Comparison of ENCODE assay signal across 18 cellular contexts in genomic region chr6:1182722-1183521, GRCh38.
"Had no signal": no experiment of that assay in that cellular context is flagged by ENCODE, and none has a peak within 500 bp of the region (broad histone marks: within the 10 kb centered on the region; RNA-seq: fewer than 3 reads in every experiment).

No MANE protein-coding gene starts in this region.

- DNase-seq: activated CD4-positive, alpha-beta T cell treated with anti-CD3 and anti-CD28 coated beads for 4 hours; activated CD8-positive, alpha-beta T cell treated with anti-CD3 and anti-CD28 coated beads for 36 hours; activated gamma-delta T cell; activated T-cell treated with anti-CD3 and anti-CD28 coated beads, Interleukin-2, amount 50 U/mL, for 4 hours; amniotic stem cell; central memory CD4-positive, alpha-beta T cell; colonic mucosa; gastrocnemius medialis; heart right ventricle; natural killer cell; stimulated activated naive CD8-positive, alpha-beta T cell treated with anti-CD3 and anti-CD28 coated beads, Interleukin-15, Interleukin-2, amounts not matched to agents 100 U/mL and 50 U/mL, for 24 hours; testis had no signal

- H3K36me3 Mint-ChIP-seq: activated naive CD8-positive, alpha-beta T cell; natural killer cell; WTC11 had no signal

- H3K36me3 ChIP-seq: colonic mucosa, gastrocnemius medialis, heart right ventricle, right atrium auricular region had no signal

- H3K4me1 ChIP-seq: colonic mucosa, gastrocnemius medialis, heart right ventricle, right atrium auricular region, testis had no signal

- ATAC-seq: activated CD8-positive, alpha-beta T cell treated with anti-CD3 and anti-CD28 coated beads for 36 hours; activated T-cell treated with anti-CD3 and anti-CD28 coated beads, Interleukin-2, amount 50 U/mL, for 4 hours; gastrocnemius medialis; heart right ventricle; natural killer cell; stimulated activated naive CD8-positive, alpha-beta T cell treated with anti-CD3 and anti-CD28 coated beads, Interleukin-15, Interleukin-2, amounts not matched to agents 100 U/mL and 50 U/mL, for 24 hours; WTC11 had no signal

- H3K4me2 ChIP-seq: smooth muscle cell had no signal

- H3K27ac ChIP-seq: colonic mucosa, gastrocnemius medialis, heart right ventricle, right atrium auricular region, testis had no signal

- H3K27ac Mint-ChIP-seq: activated CD8-positive, alpha-beta T cell treated with anti-CD3 and anti-CD28 coated beads for 36 hours; activated naive CD8-positive, alpha-beta T cell; natural killer cell; progenitor cell of endocrine pancreas; T-helper 1 cell treated with Interleukin-12 subunit alpha and Interleukin-12 subunit beta and Interleukin-4 antibody, amounts not matched to agents 30 μg/mL and 1 μg/mL, for 36 hours; WTC11 had no signal

- H3K9me3 Mint-ChIP-seq: activated CD8-positive, alpha-beta T cell treated with anti-CD3 and anti-CD28 coated beads for 36 hours; activated T-cell treated with anti-CD3 and anti-CD28 coated beads, Interleukin-2, amount 50 U/mL, for 4 hours; natural killer cell; T-helper 1 cell treated with Interleukin-12 subunit alpha and Interleukin-12 subunit beta and Interleukin-4 antibody, amounts not matched to agents 30 μg/mL and 1 μg/mL, for 36 hours; WTC11 had no signal

- H3K4me3 ChIP-seq: colonic mucosa, gastrocnemius medialis, heart right ventricle, right atrium auricular region, smooth muscle cell, testis had no signal

- H3K4me3 Mint-ChIP-seq: activated CD8-positive, alpha-beta T cell treated with anti-CD3 and anti-CD28 coated beads for 36 hours; activated naive CD8-positive, alpha-beta T cell; activated T-cell treated with anti-CD3 and anti-CD28 coated beads, Interleukin-2, amount 50 U/mL, for 4 hours; natural killer cell; T-helper 1 cell treated with Interleukin-12 subunit alpha and Interleukin-12 subunit beta and Interleukin-4 antibody, amounts not matched to agents 30 μg/mL and 1 μg/mL, for 36 hours; WTC11 had no signal

- H3K9me3 ChIP-seq: colonic mucosa, gastrocnemius medialis, heart right ventricle, right atrium auricular region, testis had no signal

- H3K27me3 ChIP-seq: colonic mucosa, gastrocnemius medialis, right atrium auricular region, testis had no signal

- H3K4me1 Mint-ChIP-seq: natural killer cell, WTC11 had no signal
